ENCODE assay signal across 6 cellular contexts in genomic region chr6:35468980-35469710, GRCh38. TPM values are rescaled to one million over a fixed set of nuclear protein-coding genes. Genes with fewer than 3 reads are reported as not detected.
DNase-seq lines count a peak whose midpoint lies in the region; ATAC-seq and TF ChIP-seq lines count a peak whose summit lies in the region.

No MANE protein-coding gene starts in this region.

- peak overlapping the region; percentile 43 to 77 for H3K4me3 ChIP-seq in body of pancreas

- H3K36me3 Mint-ChIP-seq in natural killer cell treated with Interleukin-12 subunit alpha and Interleukin-12 subunit beta and Interleukin-15 and Interleukin-18, amount 100 ng/mL, for 72 hours: peaks cover 25% of the 10 kb centered on the region

- no peaks in the 10 kb centered on the region for H3K27me3 Mint-ChIP-seq in natural killer cell treated with Interleukin-12 subunit alpha and Interleukin-12 subunit beta and Interleukin-15 and Interleukin-18, amount 100 ng/mL, for 72 hours

- peaks cover 25 to 32% of the 10 kb centered on the region in 2 donors for H3K4me1 Mint-ChIP-seq in natural killer cell treated with Interleukin-12 subunit alpha and Interleukin-12 subunit beta and Interleukin-15 and Interleukin-18, amount 100 ng/mL, for 72 hours (ENCODE audit: low read depth in 2 of 2)

- no peaks in the 10 kb centered on the region for H3K9me3 ChIP-seq in body of pancreas

- peak; percentile 11 for ATAC-seq in body of pancreas
- ATAC-seq in natural killer cell treated with Interleukin-12 subunit alpha and Interleukin-12 subunit beta and Interleukin-15 and Interleukin-18, amount 100 ng/mL, for 72 hours: peak in 1 of 2 donors; percentile 1
- ATAC-seq in GM18505 (IDR thresholded peaks at IDR 0.05; ENCODE audit: unreplicated experiment): no peak

- WGBS in body of pancreas, 2 donors: 3 to 6% methylated on average over 12 to 36 of the region's 37 CpGs

- TF ChIP-seq CTCF in body of pancreas (IDR thresholded peaks at IDR 0.05): no peak

- H3K4me1 ChIP-seq in body of pancreas: peaks cover 36% of the 10 kb centered on the region

- H3K36me3 ChIP-seq in body of pancreas (replicated peaks in 1 of 2; ENCODE audit: insufficient read depth in 1 of 2, low read depth in 2 of 2): peaks cover 0 to 4% of the 10 kb centered on the region in 2 donors

- peak overlapping the region; percentile 80 to 92 (median 92) for H3K27ac ChIP-seq in body of pancreas

- no peaks in the 10 kb centered on the region for H3K9me3 Mint-ChIP-seq in natural killer cell treated with Interleukin-12 subunit alpha and Interleukin-12 subunit beta and Interleukin-15 and Interleukin-18, amount 100 ng/mL, for 72 hours

- no peak for TF ChIP-seq POLR2A in body of pancreas (IDR thresholded peaks at IDR 0.05)
- no peak for TF ChIP-seq POLR2A in GM18505 (IDR thresholded peaks at IDR 0.05; ENCODE audit: borderline replicate concordance, extremely low read depth, insufficient read depth, insufficient read length)

- intact Hi-C loops in body of pancreas (cut with DNase I): no loop called here

- peak overlapping the region; percentile 91 to 95 for H3K27ac Mint-ChIP-seq in natural killer cell treated with Interleukin-12 subunit alpha and Interleukin-12 subunit beta and Interleukin-15 and Interleukin-18, amount 100 ng/mL, for 72 hours

- peak; percentile 57 for DNase-seq in DMS53 (lab: John Stamatoyannopoulos, UW)
- no peak for DNase-seq in DMS53 treated with DMSO at 0.1 percent for 48 hours (lab: John Stamatoyannopoulos, UW; ENCODE audit: unreplicated experiment)
- no peak for DNase-seq in body of pancreas
- no peak for DNase-seq in natural killer cell treated with Interleukin-12 subunit alpha and Interleukin-12 subunit beta and Interleukin-15 and Interleukin-18, amount 100 ng/mL, for 72 hours (ENCODE audit: low spot score)
- DNase-seq in OCI-M1 (lab: John Stamatoyannopoulos, UW): no peak

- H3K27me3 ChIP-seq in body of pancreas: no peaks in the 10 kb centered on the region

- H3K4me3 Mint-ChIP-seq in natural killer cell treated with Interleukin-12 subunit alpha and Interleukin-12 subunit beta and Interleukin-15 and Interleukin-18, amount 100 ng/mL, for 72 hours: peak overlapping the region; percentile 96

RNA-seq across cellular contexts. Expression of gene RPL10A, which starts 0.9 kb away (rescaled TPM):
- 100 to 1,000 TPM; 563 to 782 TPM for total RNA-seq in body of pancreas
- total RNA-seq in natural killer cell treated with Interleukin-12 subunit alpha and Interleukin-12 subunit beta and Interleukin-15 and Interleukin-18, amount 100 ng/mL, for 72 hours: 1,000 to 10,000 TPM in 1 of 2 donors, 100 to 1,000 TPM in 1; 874 to 1,110 TPM

RNA-seq across cellular contexts. Expression of gene FANCE, which starts 17.0 kb away (rescaled TPM):
- total RNA-seq in body of pancreas: 1 to 10 TPM; 4.9 to 9.2 TPM
- total RNA-seq in natural killer cell treated with Interleukin-12 subunit alpha and Interleukin-12 subunit beta and Interleukin-15 and Interleukin-18, amount 100 ng/mL, for 72 hours: 10 to 100 TPM; 10.4 to 27.3 TPM

RNA-seq across cellular contexts. Expression of gene TEAD3, which starts 27.7 kb away (rescaled TPM):
- total RNA-seq in body of pancreas: 1 to 10 TPM; 6.5 to 8.9 TPM
- total RNA-seq in natural killer cell treated with Interleukin-12 subunit alpha and Interleukin-12 subunit beta and Interleukin-15 and Interleukin-18, amount 100 ng/mL, for 72 hours: under 1 TPM; 0.24 to 0.25 TPM

RNA-seq across cellular contexts. Expression of gene TULP1, which starts 43.6 kb away (rescaled TPM):
- not detected for total RNA-seq in body of pancreas
- not detected for total RNA-seq in natural killer cell treated with Interleukin-12 subunit alpha and Interleukin-12 subunit beta and Interleukin-15 and Interleukin-18, amount 100 ng/mL, for 72 hours

Comparison
In these comparisons a context has a peak if more than half of its experiments do, and no peak if none do; other contexts are left out.
1. RNA of gene TEAD3, which starts 27.7 kb away (total RNA-seq): 6.5 to 8.9 TPM in body of pancreas; 0.24 to 0.25 TPM in natural killer cell treated with Interleukin-12 subunit alpha and Interleukin-12 subunit beta and Interleukin-15 and Interleukin-18, amount 100 ng/mL, for 72 hours; every median in the first group is over 4 times any median in the second.